In genomic region chr4:119314356-119314755, GRCh38 we compare ENCODE assay signal across 8 cellular contexts. TPM values are rescaled to one million over a fixed set of nuclear protein-coding genes. Genes with fewer than 3 reads are reported as not detected.
DNase-seq lines count a peak whose midpoint lies in the region; ATAC-seq and TF ChIP-seq lines count a peak whose summit lies in the region.

No MANE protein-coding gene starts in this region.

- DNase-seq in activated naive CD4-positive, alpha-beta T cell treated with anti-CD3 and anti-CD28 coated beads, Interleukin-2, amount 10 ng/mL, durations not matched to agents 7 days and 5 days, result peak; percentile 49
- no peak for DNase-seq in activated naive CD4-positive, alpha-beta T cell treated with anti-CD3 and anti-CD28 coated beads, Interleukin-2, amount 50 U/mL, for 16 hours
- DNase-seq in HEK293T (ENCODE audit: extremely low spot score), result peak; percentile 27
- peak; percentile 6 for DNase-seq in NCI-H2081 treated with DMSO at 0.1 percent for 48 hours (lab: John Stamatoyannopoulos, UW)
- peak; percentile 18 for DNase-seq in activated CD8-positive, alpha-beta memory T cell treated with anti-CD3 and anti-CD28 coated beads, Interleukin-2, amount 50 U/mL, for 4 hours
- DNase-seq in left ventricle myocardium superior, result no peak
- no peak for DNase-seq in thoracic aorta (ENCODE audit: low spot score)
- no peak for DNase-seq in ureter (ENCODE audit: low spot score)

- H3K9me3 ChIP-seq in thoracic aorta, result no peaks in the 10 kb centered on the region

- H3K27ac Mint-ChIP-seq in activated naive CD4-positive, alpha-beta T cell treated with anti-CD3 and anti-CD28 coated beads, Interleukin-2, amount 10 ng/mL, durations not matched to agents 7 days and 5 days, result no peak overlapping the region

- H3K4me3 Mint-ChIP-seq in activated naive CD4-positive, alpha-beta T cell treated with anti-CD3 and anti-CD28 coated beads, Interleukin-2, amount 10 ng/mL, durations not matched to agents 7 days and 5 days, result no peak overlapping the region

- CTCF ChIA-PET in activated naive CD4-positive, alpha-beta T cell treated with anti-CD3 and anti-CD28 coated beads, Interleukin-2, amount 10 ng/mL, durations not matched to agents 7 days and 5 days (lab: Charles Lee), result interaction anchor here (1.5 to 4.0 kb wide), 4 partner anchors 178 to 314 kb away, joined by 4 to 20 read pairs (median 14); partner anchors contain the start of gene PDE5A
- CTCF ChIA-PET in HEK293T (lab: Yijun Ruan, JAX), result no interaction called here

- peaks cover 4% of the 10 kb centered on the region for H3K27me3 Mint-ChIP-seq in activated naive CD4-positive, alpha-beta T cell treated with anti-CD3 and anti-CD28 coated beads, Interleukin-2, amount 10 ng/mL, durations not matched to agents 7 days and 5 days

- no peaks in the 10 kb centered on the region for H3K36me3 ChIP-seq in thoracic aorta

- POLR2A ChIA-PET in HEK293T (lab: Yijun Ruan, JAX), result no interaction called here

- H3K4me1 ChIP-seq in thoracic aorta (ENCODE audit: control insufficient read depth in 1 of 2, low read depth in 2 of 2), result peaks cover 4 to 11% of the 10 kb centered on the region in 2 donors

- intact Hi-C loops in left ventricle myocardium superior (cut with micrococcal nuclease), result loop anchor here (10.0 kb wide), 2 partner anchors 180 to 740 kb away; no protein-coding TSS in a partner anchor

- no peaks in the 10 kb centered on the region for H3K4me1 Mint-ChIP-seq in activated naive CD4-positive, alpha-beta T cell treated with anti-CD3 and anti-CD28 coated beads, Interleukin-2, amount 10 ng/mL, durations not matched to agents 7 days and 5 days

- peak overlapping the region; percentile 52 to 76 for H3K27ac ChIP-seq in thoracic aorta

- no peaks in the 10 kb centered on the region for H3K9me3 Mint-ChIP-seq in activated naive CD4-positive, alpha-beta T cell treated with anti-CD3 and anti-CD28 coated beads, Interleukin-2, amount 10 ng/mL, durations not matched to agents 7 days and 5 days

- peak; percentile 83 for ATAC-seq in left ventricle myocardium superior
- no peak for ATAC-seq in thoracic aorta (ENCODE audit: insufficient number of reproducible peaks, low FRiP score, low read depth)

- H3K36me3 Mint-ChIP-seq in activated naive CD4-positive, alpha-beta T cell treated with anti-CD3 and anti-CD28 coated beads, Interleukin-2, amount 10 ng/mL, durations not matched to agents 7 days and 5 days, result no peaks in the 10 kb centered on the region

- no peak overlapping the region for H3K4me3 ChIP-seq in thoracic aorta

- H3K27me3 ChIP-seq in thoracic aorta (replicated peaks; ENCODE audit: insufficient read depth), result no peaks in the 10 kb centered on the region

- TF ChIP-seq CTCF in thoracic aorta (IDR thresholded peaks at IDR 0.05), result peak; percentile 46

TF ChIP-seq in HEK293T, 16 proteins besides CTCF, POLR2A, EP300 and RAD21:
- TF ChIP-seq FOXA1 (IDR thresholded peaks at IDR 0.05) (no peak), ELF4 (IDR thresholded peaks at IDR 0.05) (no peak), BHLHE40 (IDR thresholded peaks at IDR 0.05; ENCODE audit: borderline replicate concordance) (no peak), SUZ12 (IDR thresholded peaks at IDR 0.05) (no peak), ARNT (IDR thresholded peaks at IDR 0.05) (no peak), FOXM1 (IDR thresholded peaks at IDR 0.05; ENCODE audit: borderline replicate concordance) (no peak), ZNF384 (IDR thresholded peaks at IDR 0.05) (no peak), HDGF (IDR thresholded peaks at IDR 0.05; ENCODE audit: borderline replicate concordance) (no peak), PKNOX1 (IDR thresholded peaks at IDR 0.05) (no peak), TARDBP (IDR thresholded peaks at IDR 0.05) (no peak)
TF ChIP-seq in HEK293T: peak in this region for 0.

RNA-seq across cellular contexts. Expression of gene FABP2, which starts 7.6 kb away (rescaled TPM):
- not detected for total RNA-seq in left ventricle myocardium superior
- not detected for total RNA-seq in thoracic aorta
- total RNA-seq in ureter, result not detected

Comparison
In these comparisons a context has a peak if more than half of its experiments do, and no peak if none do; other contexts are left out.
1. DNase-seq: peak in activated naive CD4-positive, alpha-beta T cell treated with anti-CD3 and anti-CD28 coated beads, Interleukin-2, amount 10 ng/mL, durations not matched to agents 7 days and 5 days (single experiment), HEK293T (single experiment), NCI-H2081 treated with DMSO at 0.1 percent for 48 hours (single experiment) and activated CD8-positive, alpha-beta memory T cell treated with anti-CD3 and anti-CD28 coated beads, Interleukin-2, amount 50 U/mL, for 4 hours (single experiment); none in activated naive CD4-positive, alpha-beta T cell treated with anti-CD3 and anti-CD28 coated beads, Interleukin-2, amount 50 U/mL, for 16 hours (single experiment), left ventricle myocardium superior (single experiment), thoracic aorta (single experiment) and ureter (single experiment).